In the genomic region with DNA sequence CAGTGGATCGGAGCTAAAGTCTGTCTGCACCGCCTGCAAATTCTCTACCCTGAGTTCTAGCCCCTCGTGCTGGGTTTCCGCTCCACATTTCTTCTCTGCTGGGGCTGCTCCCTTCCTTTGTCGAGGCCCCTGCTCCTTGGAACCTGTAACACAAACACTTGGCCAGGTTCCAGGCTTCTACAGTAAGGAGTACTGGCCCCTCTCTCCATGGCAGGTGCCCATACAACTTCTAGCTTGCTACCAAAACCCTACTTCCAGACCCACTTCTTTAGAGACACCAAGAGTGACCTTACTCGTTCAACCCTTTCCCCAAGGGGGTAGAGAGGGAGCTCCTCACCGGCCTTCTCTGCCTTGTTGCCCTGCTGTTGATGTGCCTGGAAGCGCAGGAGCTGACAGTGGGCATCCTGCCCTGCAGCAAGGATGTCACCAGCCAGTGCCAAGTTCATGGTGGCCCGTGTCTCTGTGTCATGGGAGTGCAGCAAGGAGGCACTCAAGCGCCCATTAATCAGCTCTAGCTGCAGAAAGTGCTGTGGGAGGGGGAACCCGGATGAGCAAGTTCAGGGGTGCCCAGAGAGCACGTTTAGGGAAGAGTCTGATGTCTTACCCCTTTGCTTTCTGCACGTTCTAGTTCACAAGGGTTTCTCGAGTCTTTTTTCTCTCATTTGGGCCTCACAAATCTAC, we compare ENCODE assay signal across 1 cellular context.
TF ChIP-seq lines count a peak whose summit lies in the region.

No MANE protein-coding gene starts in this region.

TF ChIP-seq in GM12878, 131 proteins besides CTCF, POLR2A, EP300 and RAD21:
- TF ChIP-seq DPF2 (IDR thresholded peaks at IDR 0.05), result no peak
- TF ChIP-seq RFX5 (IDR thresholded peaks at IDR 0.05; ENCODE audit: low read depth, low read length), result no peak
- no peak for TF ChIP-seq NFXL1 (IDR thresholded peaks at IDR 0.05; ENCODE audit: borderline replicate concordance)
- TF ChIP-seq ATF3 (IDR thresholded peaks at IDR 0.05; ENCODE audit: borderline replicate concordance, extremely low read depth, low read depth, low read length), result no peak
- no peak for TF ChIP-seq MEF2A (IDR thresholded peaks at IDR 0.05; ENCODE audit: insufficient read depth, low read depth, low read length)
- no peak for TF ChIP-seq POLR2AphosphoS5 (IDR thresholded peaks at IDR 0.05; ENCODE audit: low read length)
- TF ChIP-seq HDAC6 (IDR thresholded peaks at IDR 0.05; ENCODE audit: unreplicated experiment), result no peak
- no peak for TF ChIP-seq ZBTB40 (IDR thresholded peaks at IDR 0.05; ENCODE audit: borderline replicate concordance)
- no peak for TF ChIP-seq IKZF1 (conservative IDR thresholded peaks at IDR 0.05)
- no peak for TF ChIP-seq PML (IDR thresholded peaks at IDR 0.05; ENCODE audit: low read length)
